ENCODE assay signal across 8 cellular contexts in the genomic region with DNA sequence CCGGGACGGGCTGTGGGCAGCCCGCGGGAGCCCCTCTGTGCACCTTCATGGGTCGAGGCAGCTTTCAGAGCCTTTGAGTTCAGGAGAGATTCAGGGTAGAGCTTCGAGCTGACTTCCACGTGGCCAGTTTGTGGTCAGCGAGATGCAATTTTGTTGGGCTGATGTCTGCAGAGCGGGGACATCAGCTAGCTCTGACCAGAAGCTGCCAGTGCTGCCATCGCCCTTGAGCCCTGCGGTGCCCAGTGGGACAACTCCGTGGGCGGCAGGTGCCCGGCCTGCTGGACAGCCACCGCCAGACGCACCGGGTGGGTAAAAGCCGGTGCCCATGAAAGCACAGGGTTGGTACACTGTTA. TPM values are rescaled to one million over a fixed set of nuclear protein-coding genes. Genes with fewer than 3 reads are reported as not detected.
A peak's percentile ranks its signal among the peaks of the same experiment; 100 is the strongest.
DNase-seq lines count a peak whose midpoint lies in the region; ATAC-seq and TF ChIP-seq lines count a peak whose summit lies in the region.

No MANE protein-coding gene starts in this region.

- H3K27me3 Mint-ChIP-seq in HFFc6 (ENCODE audit: insufficient read depth), result peaks cover 3% of the 10 kb centered on the region
- no peaks in the 10 kb centered on the region for H3K27me3 Mint-ChIP-seq in activated B cell treated with CpG ODN at 0.5 μM for 24 hours

- peaks cover 19% of the 10 kb centered on the region for H3K4me1 Mint-ChIP-seq in HFFc6 (ENCODE audit: low read depth)
- peaks cover 26% of the 10 kb centered on the region for H3K4me1 Mint-ChIP-seq in activated B cell treated with CpG ODN at 0.5 μM for 24 hours

- intact Hi-C loops in activated B cell treated with CpG ODN at 0.5 μM for 24 hours (cut with micrococcal nuclease) (no loop called here), heart right ventricle (cut with DNase I) (no loop called here), sciatic nerve (cut with DNase I) (loop anchor here (10.0 kb wide), 1 partner anchor 1637 kb away; no protein-coding TSS in a partner anchor)

- H3K27ac Mint-ChIP-seq in HFFc6 (peak overlapping the region; percentile 96), activated B cell treated with CpG ODN at 0.5 μM for 24 hours (peak overlapping the region; percentile 82)

- DNase-seq in GM12864 (ENCODE audit: low read depth) (no peak), HFFc6 (no peak), activated B cell treated with CpG ODN at 0.5 μM for 24 hours (no peak), heart right ventricle (no peak), sciatic nerve (ENCODE audit: low spot score) (no peak), NCI-H82 (lab: John Stamatoyannopoulos, UW) (no peak), RKO (ENCODE audit: low spot score) (no peak)

- H3K4me3 Mint-ChIP-seq in HFFc6 (peak overlapping the region; percentile 93), activated B cell treated with CpG ODN at 0.5 μM for 24 hours (peak overlapping the region; percentile 86)

- H3K36me3 Mint-ChIP-seq in HFFc6 (ENCODE audit: low read depth) (peaks cover 11% of the 10 kb centered on the region; the same call in 1 of the 2 replicates), activated B cell treated with CpG ODN at 0.5 μM for 24 hours (ENCODE audit: low read depth) (peaks cover 8% of the 10 kb centered on the region)

- peak; percentile 3 for ATAC-seq in activated B cell treated with CpG ODN at 0.5 μM for 24 hours (ENCODE audit: low read depth)
- peak in 7 of 8 donors; percentile 1 to 24 (median 9) for ATAC-seq in heart right ventricle
- ATAC-seq in sciatic nerve, result peak; percentile 22
- ATAC-seq in GM21367 (IDR thresholded peaks at IDR 0.05; ENCODE audit: unreplicated experiment), result no peak

- no peak for TF ChIP-seq CTCF in GM12864 (IDR thresholded peaks at IDR 0.05; ENCODE audit: low read depth, low read length, missing control alignments)
- no peak for TF ChIP-seq CTCF in HFFc6 (IDR thresholded peaks at IDR 0.05)
- no peak for TF ChIP-seq CTCF in activated B cell treated with CpG ODN at 0.5 μM for 24 hours (IDR thresholded peaks at IDR 0.05)
- TF ChIP-seq CTCF in heart right ventricle (IDR thresholded peaks at IDR 0.05), result no peak

- H3K4me1 ChIP-seq in heart right ventricle, result peaks cover 3 to 35% (median 27%) of the 10 kb centered on the region in 9 donors

- H3K36me3 ChIP-seq in heart right ventricle, result peaks cover 0 to 16% (median 0%) of the 10 kb centered on the region in 9 donors

- no peaks in the 10 kb centered on the region for H3K9me3 ChIP-seq in heart right ventricle

- CTCF ChIA-PET in activated B cell treated with CpG ODN at 0.5 μM for 24 hours (lab: Charles Lee), result interaction anchor here (1.3 to 2.6 kb wide), 3 partner anchors 17 to 52 kb away, joined by 3 to 8 read pairs (median 7); a partner anchor contains a TSS

- POLR2A ChIA-PET in activated B cell treated with CpG ODN at 0.5 μM for 24 hours (lab: Charles Lee), result interaction anchor here (0.6 to 2.7 kb wide), 11 partner anchors 11 to 404 kb away, joined by 3 to 26 read pairs (median 5); a partner anchor contains a TSS

- H3K9me3 Mint-ChIP-seq in HFFc6 (no peaks in the 10 kb centered on the region), activated B cell treated with CpG ODN at 0.5 μM for 24 hours (no peaks in the 10 kb centered on the region)

- H3K4me3 ChIP-seq in GM12864 (ENCODE audit: low read depth, low read length) (peak overlapping the region; percentile 89), heart right ventricle (peak overlapping the region; percentile 84 to 99 (median 95))

- H3K27me3 ChIP-seq in heart right ventricle, result no peaks in the 10 kb centered on the region

- WGBS in heart right ventricle, 2 donors, result 11 to 16% methylated on average over 18 of the region's 18 CpGs

- H3K27ac ChIP-seq in heart right ventricle, result peak overlapping the region in 9 of 10 donors; percentile 19 to 95 (median 90)

RNA-seq across cellular contexts. Expression of a gene that starts 0.7 kb away (rescaled TPM):
- 100 to 1,000 TPM; 230 to 351 (median 300) TPM for total RNA-seq in HFFc6 (2021; fragmentation: NEBNext Ultra II Directional; extraction: Animal tissue kit (Norgen Biotek cat#: 25700))
- total RNA-seq in activated B cell treated with CpG ODN at 0.5 μM for 24 hours (194 and 244 TPM in 2 replicates), heart right ventricle (100 to 1,000 TPM in 5 of 10 donors, 10 to 100 TPM in 5; 76.2 to 115 (median 96.3) TPM), sciatic nerve (187 TPM)
- 100 to 1,000 TPM in 1 of 2 donors, 10 to 100 TPM in 1; 55.3 to 124 TPM for polyA plus RNA-seq in heart right ventricle

RNA-seq across cellular contexts. Expression of a gene that starts 29.3 kb away (rescaled TPM):
- total RNA-seq in HFFc6 (2021; fragmentation: NEBNext Ultra II Directional; extraction: Animal tissue kit (Norgen Biotek cat#: 25700)), result 10 to 100 TPM; 61.0 to 72.7 (median 68.1) TPM
- total RNA-seq in activated B cell treated with CpG ODN at 0.5 μM for 24 hours, result 60.3 and 63.3 TPM in 2 replicates
- total RNA-seq in heart right ventricle, result 10 to 100 TPM; 20.6 to 29.4 (median 26.0) TPM
- polyA plus RNA-seq in heart right ventricle, result 10 to 100 TPM; 15.0 to 32.4 TPM
- 74.8 TPM for total RNA-seq in sciatic nerve

RNA-seq across cellular contexts. Expression of a gene that starts 41.9 kb away (rescaled TPM):
- total RNA-seq in HFFc6 (2021; fragmentation: NEBNext Ultra II Directional; extraction: Animal tissue kit (Norgen Biotek cat#: 25700)), result 10 to 100 TPM in 5 of 6 experiments, 1 to 10 TPM in 1; 8.2 to 12.2 (median 11.0) TPM
- total RNA-seq in activated B cell treated with CpG ODN at 0.5 μM for 24 hours (0.27 and 0.34 TPM in 2 replicates), heart right ventricle (under 1 TPM in 9 of 10 donors, not detected in 1; 0.22 to 0.80 (median 0.38) TPM), sciatic nerve (not detected)
- under 1 TPM; 0.75 to 0.80 TPM for polyA plus RNA-seq in heart right ventricle

RNA-seq across cellular contexts. Expression of a gene that starts 42.0 kb away (rescaled TPM):
- total RNA-seq in HFFc6 (2021; fragmentation: NEBNext Ultra II Directional; extraction: Animal tissue kit (Norgen Biotek cat#: 25700)), result 10 to 100 TPM; 55.5 to 70.1 (median 65.1) TPM
- 5.6 and 5.9 TPM in 2 replicates for total RNA-seq in activated B cell treated with CpG ODN at 0.5 μM for 24 hours
- total RNA-seq in heart right ventricle, result 1 to 10 TPM; 1.2 to 6.7 (median 2.3) TPM
- 1 to 10 TPM; 3.4 to 3.9 TPM for polyA plus RNA-seq in heart right ventricle
- total RNA-seq in sciatic nerve, result 24.9 TPM

RNA-seq across cellular contexts. Expression of a gene that starts 50.1 kb away (rescaled TPM):
- total RNA-seq in HFFc6 (2021; fragmentation: NEBNext Ultra II Directional; extraction: Animal tissue kit (Norgen Biotek cat#: 25700)), result 10 to 100 TPM; 39.7 to 47.3 (median 42.9) TPM
- total RNA-seq in activated B cell treated with CpG ODN at 0.5 μM for 24 hours (30.1 and 35.4 TPM in 2 replicates), heart right ventricle (1 to 10 TPM; 2.2 to 8.6 (median 4.0) TPM), sciatic nerve (7.2 TPM)
- polyA plus RNA-seq in heart right ventricle, result 10 to 100 TPM in 1 of 2 donors, 1 to 10 TPM in 1; 3.0 to 11.1 TPM
